ENCODE assay signal across 14 cellular contexts in the genomic region with DNA sequence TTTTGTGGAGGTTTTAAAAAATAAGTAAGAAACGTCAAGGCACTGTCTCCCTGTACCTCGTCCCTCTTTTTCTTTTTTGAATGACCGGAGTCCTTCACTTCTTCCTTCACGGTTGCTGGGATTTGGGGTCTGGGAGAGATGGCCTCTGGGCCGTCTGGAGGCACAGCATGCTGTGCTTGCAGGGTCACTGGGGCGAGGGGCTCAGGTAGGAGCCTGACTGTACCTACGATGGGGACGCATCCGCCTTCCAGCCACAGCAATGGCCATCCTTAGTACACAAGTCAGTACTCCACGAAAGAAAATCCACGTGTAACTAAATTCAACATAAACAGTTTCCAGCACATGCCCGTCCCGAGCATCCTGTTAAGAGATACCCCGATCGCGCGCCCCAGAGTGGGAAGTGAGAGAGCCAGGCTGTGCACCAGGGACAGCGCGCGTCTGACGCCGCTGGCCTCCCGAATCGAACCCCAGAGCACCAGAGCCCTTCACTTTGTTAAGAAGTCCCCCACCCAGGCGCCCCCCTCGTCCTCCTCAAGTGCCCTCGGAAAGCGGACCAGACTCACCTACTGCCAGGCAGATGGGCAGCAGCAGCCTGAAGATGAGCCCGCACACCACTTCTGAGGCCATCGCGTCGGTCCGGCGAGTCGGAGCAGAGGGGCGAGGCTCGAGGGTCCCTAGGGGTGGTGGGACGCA. TPM values are rescaled to one million over a fixed set of nuclear protein-coding genes. Genes with fewer than 3 reads are reported as not detected.
DNase-seq lines count a peak whose midpoint lies in the region; ATAC-seq and TF ChIP-seq lines count a peak whose summit lies in the region.
"Had no signal": no experiment of that assay in that cellular context is flagged by ENCODE, and none has a peak within 500 bp of the region (broad histone marks: within the 10 kb centered on the region; RNA-seq: fewer than 3 reads in every experiment).

No MANE protein-coding gene starts in this region.

- no peaks in the 10 kb centered on the region for H3K9me3 ChIP-seq in HUES64 (ENCODE audit: insufficient read depth, low read depth, low read length)

- WGBS in HUES64 = 10% methylated on average over 38 of the region's 38 CpGs

- DNase-seq in fibroblast of pulmonary artery (ENCODE audit: low read depth) (peak; percentile 28), omental fat pad (ENCODE audit: low spot score) (no peak), HuH-7.5 (ENCODE audit: low spot score) (no peak), NCI-H2196 treated with DMSO at 0.1 percent for 48 hours (lab: John Stamatoyannopoulos, UW; ENCODE audit: unreplicated experiment) (no peak), retina (no peak)
- DNase-seq: activated B cell treated with CpG ODN at 0.5 μM for 24 hours; CD8-positive, alpha-beta T cell; Kasumi-1; NCI-H82; small intestine had no signal

- peak overlapping the region; percentile 93 for H2AFZ ChIP-seq in ACC112 (ENCODE audit: low read length, unreplicated experiment)

- H3K27ac ChIP-seq in ACC112 (ENCODE audit: low read depth, low read length) (no peak overlapping the region), HUES64 (ENCODE audit: low read depth, low read length) (no peak overlapping the region)

- H3K4me3 ChIP-seq in ACC112 (ENCODE audit: low read depth, low read length) (peak overlapping the region; percentile 83), HUES64 (ENCODE audit: low read length) (peak overlapping the region; percentile 61), fibroblast of pulmonary artery (replicated peaks; ENCODE audit: low read depth, low read length) (peak overlapping the region; percentile 69)

- H3K27me3 ChIP-seq in ACC112 (ENCODE audit: insufficient read depth, low read length) = peaks cover 51% of the 10 kb centered on the region
- peaks cover 76% of the 10 kb centered on the region for H3K27me3 ChIP-seq in HUES64 (ENCODE audit: insufficient read depth, low read length)

- TF ChIP-seq CTCF in fibroblast of pulmonary artery (IDR thresholded peaks at IDR 0.05; ENCODE audit: low read length, missing control alignments) (no peak), omental fat pad (IDR thresholded peaks at IDR 0.05) (no peak)

- no peaks in the 10 kb centered on the region for H3K79me2 ChIP-seq in ACC112 (ENCODE audit: control insufficient read depth, insufficient read depth, low read length, unreplicated experiment)

- H3K36me3 ChIP-seq in ACC112 (ENCODE audit: insufficient read depth, low read length) (no peaks in the 10 kb centered on the region), HUES64 (ENCODE audit: insufficient read depth, low read length) (no peaks in the 10 kb centered on the region)

- H3K4me1 ChIP-seq in ACC112 (ENCODE audit: control insufficient read depth, insufficient read depth, low read length, unreplicated experiment) (no peaks in the 10 kb centered on the region), HUES64 (ENCODE audit: insufficient read depth, low read length) (peaks cover 46% of the 10 kb centered on the region)

- peak; percentile 16 for ATAC-seq in omental fat pad (ENCODE audit: low FRiP score)
- no peak for ATAC-seq in GM18870 (IDR thresholded peaks at IDR 0.05; ENCODE audit: unreplicated experiment)
- ATAC-seq: CD8-positive, alpha-beta T cell; stimulated activated memory B cell treated with anti-CD40 and anti-IgM and Interleukin-4, amounts not matched to agents 10 μg/mL and 1 μg/mL and 100 μg/mL, for 72 hours had no signal

- H3K9ac ChIP-seq in HUES64 (ENCODE audit: low read depth, low read length) = 0 out of 2 replicates have a peak overlapping the region, but pooled peaks have one; percentile 58

RNA-seq across cellular contexts. Expression of a gene that starts 1.3 kb away (rescaled TPM):
- 3.1 TPM for polyA plus RNA-seq in HUES64 (2013, experiment 1 of 2)
- polyA plus RNA-seq in HUES64 (2013, experiment 2 of 2) = 4.6 TPM
- total RNA-seq in omental fat pad = 10 to 100 TPM in 1 of 4 donors, 1 to 10 TPM in 3; 2.7 to 11.7 (median 4.0) TPM
- total RNA-seq: activated B cell treated with CpG ODN at 0.5 μM for 24 hours; CD8-positive, alpha-beta T cell had no signal
